16 cellular contexts compared by ENCODE assay signal in genomic region chr14:74912801-74913200, GRCh38. TPM values are rescaled to one million over a fixed set of nuclear protein-coding genes. Genes with fewer than 3 reads are reported as not detected.
A peak's percentile ranks its signal among the peaks of the same experiment; 100 is the strongest.
DNase-seq lines count a peak whose midpoint lies in the region; ATAC-seq and TF ChIP-seq lines count a peak whose summit lies in the region.
"Had no signal": no experiment of that assay in that cellular context is flagged by ENCODE, and none has a peak within 500 bp of the region (broad histone marks: within the 10 kb centered on the region; RNA-seq: fewer than 3 reads in every experiment).

No MANE protein-coding gene starts in this region.

- peak overlapping the region; percentile 66 for H3K18ac ChIP-seq in neuronal stem cell (ENCODE audit: low read length)

- H3K27me3 ChIP-seq in neuronal stem cell (ENCODE audit: control insufficient read depth in 3 of 3, insufficient read depth in 3 of 3, low read depth in 1 of 3, low read length in 3 of 3) (no peaks in the 10 kb centered on the region), thymus (ENCODE audit: control insufficient read depth, insufficient read depth) (no peaks in the 10 kb centered on the region), heart right ventricle (no peaks in the 10 kb centered on the region)

- H3K27ac ChIP-seq in neuronal stem cell (replicated peaks; ENCODE audit: low read length) (no peak overlapping the region), thymus (ENCODE audit: low read depth) (peak overlapping the region; percentile 38), heart right ventricle (no peak overlapping the region)
- H3K27ac ChIP-seq: 22Rv1, C4-2B had no signal

- H2AFZ ChIP-seq in neuronal stem cell (ENCODE audit: low read length), result no peak overlapping the region

- no peak overlapping the region for H2BK120ac ChIP-seq in neuronal stem cell (ENCODE audit: low read depth, low read length)

- no peaks in the 10 kb centered on the region for H3K36me3 Mint-ChIP-seq in activated CD4-positive, alpha-beta T cell treated with anti-CD3 and anti-CD28 coated beads, Interleukin-2, amount 10 ng/mL, durations not matched to agents 7 days and 5 days (ENCODE audit: low read depth)

- no peak overlapping the region for H2BK12ac ChIP-seq in neuronal stem cell (ENCODE audit: low read length)

- intact Hi-C loops in heart right ventricle (cut with DNase I), result loop anchor here in 5 of 10 donors (5.0 to 10.0 kb wide), 4 partner anchors 154 to 392 kb away; partner anchors contain the start of gene ZC2HC1C (in 1 of the 5)
- intact Hi-C loops in Right ventricle myocardium inferior (cut with DNase I), result no loop called here

- POLR2A ChIA-PET in activated CD4-positive, alpha-beta T cell treated with anti-CD3 and anti-CD28 coated beads, Interleukin-2, amount 10 ng/mL, durations not matched to agents 7 days and 5 days (lab: Charles Lee), result no interaction called here

- no peak overlapping the region for H3K9ac ChIP-seq in neuronal stem cell (ENCODE audit: low read depth, low read length, poor library complexity)

- no peak overlapping the region for H2BK5ac ChIP-seq in neuronal stem cell (ENCODE audit: low read length)

- no peak for DNase-seq in activated CD4-positive, alpha-beta T cell treated with anti-CD3 and anti-CD28 coated beads, Interleukin-2, amount 10 ng/mL, durations not matched to agents 7 days and 5 days
- DNase-seq in activated CD4-positive, alpha-beta T cell treated with anti-CD3 and anti-CD28 coated beads for 1 hour, result no peak
- DNase-seq in neuronal stem cell (ENCODE audit: low spot score), result no peak
- DNase-seq in heart right ventricle, result no peak
- DNase-seq in NCI-H446 treated with DMSO at 0.1 percent for 48 hours (lab: John Stamatoyannopoulos, UW), result no peak
- DNase-seq in Right ventricle myocardium inferior (ENCODE audit: missing footprints), result no peak
- DNase-seq: AML-193; Caco-2; CD4-positive, alpha-beta T cell; GOT3; H9 had no signal

- H3K79me1 ChIP-seq in neuronal stem cell (ENCODE audit: low read depth, low read length), result peaks cover 2% of the 10 kb centered on the region

- no peaks in the 10 kb centered on the region for H3K27me3 Mint-ChIP-seq in activated CD4-positive, alpha-beta T cell treated with anti-CD3 and anti-CD28 coated beads, Interleukin-2, amount 10 ng/mL, durations not matched to agents 7 days and 5 days
- H3K27me3 Mint-ChIP-seq: CD4-positive, alpha-beta T cell had no signal

- CTCF ChIA-PET in activated CD4-positive, alpha-beta T cell treated with anti-CD3 and anti-CD28 coated beads, Interleukin-2, amount 10 ng/mL, durations not matched to agents 7 days and 5 days (lab: Charles Lee), result interaction anchor here (0.9 to 1.5 kb wide), 3 partner anchors 8 to 175 kb away, joined by 3 to 4 read pairs (median 3); no protein-coding TSS in a partner anchor

- H3K36me3 ChIP-seq in neuronal stem cell (replicated peaks in 1 of 2; ENCODE audit: control insufficient read depth in 2 of 2, insufficient read depth in 2 of 2, low read length in 2 of 2), result no peaks in the 10 kb centered on the region
- H3K36me3 ChIP-seq in thymus (ENCODE audit: control insufficient read depth, insufficient read depth), result no peaks in the 10 kb centered on the region
- peaks cover 0 to 2% (median 0%) of the 10 kb centered on the region in 9 donors for H3K36me3 ChIP-seq in heart right ventricle

- no peak overlapping the region for H4K8ac ChIP-seq in neuronal stem cell (ENCODE audit: low read depth, low read length)

- no peak overlapping the region for H2BK15ac ChIP-seq in neuronal stem cell (ENCODE audit: low read length)

- no peaks in the 10 kb centered on the region for H3K4me1 ChIP-seq in neuronal stem cell (ENCODE audit: control insufficient read depth in 2 of 2, insufficient read depth in 1 of 2, low read depth in 1 of 2, low read length in 2 of 2)
- H3K4me1 ChIP-seq in thymus (ENCODE audit: control insufficient read depth, insufficient read depth, low read length), result peaks cover 9% of the 10 kb centered on the region
- peaks cover 22 to 70% (median 49%) of the 10 kb centered on the region in 9 donors for H3K4me1 ChIP-seq in heart right ventricle
- H3K4me1 ChIP-seq: Caco-2 had no signal

- H3K4me3 Mint-ChIP-seq in activated CD4-positive, alpha-beta T cell treated with anti-CD3 and anti-CD28 coated beads, Interleukin-2, amount 10 ng/mL, durations not matched to agents 7 days and 5 days, result no peak overlapping the region
- H3K4me3 Mint-ChIP-seq: CD4-positive, alpha-beta T cell; H9 had no signal

- no peaks in the 10 kb centered on the region for H3K9me3 Mint-ChIP-seq in activated CD4-positive, alpha-beta T cell treated with anti-CD3 and anti-CD28 coated beads, Interleukin-2, amount 10 ng/mL, durations not matched to agents 7 days and 5 days
- H3K9me3 Mint-ChIP-seq: CD4-positive, alpha-beta T cell; H9 had no signal

- peak overlapping the region in 1 of 2 donors; percentile 38 for H3K4me3 ChIP-seq in neuronal stem cell (ENCODE audit: low read length in 2 of 2)
- no peak overlapping the region for H3K4me3 ChIP-seq in thymus (ENCODE audit: low read length)
- H3K4me3 ChIP-seq in heart right ventricle, result no peak overlapping the region
- H3K4me3 ChIP-seq: A549 had no signal

- no peak overlapping the region for H3K4me2 ChIP-seq in neuronal stem cell (ENCODE audit: insufficient read depth, low read length, poor library complexity, severe bottlenecking)
- H3K4me2 ChIP-seq: A549 had no signal

- no CpG with 5 or more reads among the region's 10 CpGs for WGBS in neuronal stem cell (ENCODE audit: extremely low coverage in 2 of 2, insufficient read length in 2 of 2, insufficient replicate concordance in 1 of 2), 2 donors
- WGBS in thymus, result 98% methylated on average over 10 of the region's 10 CpGs
- 94% methylated on average over 10 of the region's 10 CpGs for WGBS in heart right ventricle, 2 donors

- no peak for TF ChIP-seq CTCF in heart right ventricle (IDR thresholded peaks at IDR 0.05)

- H3K9me3 ChIP-seq in neuronal stem cell (replicated peaks in 1 of 2; ENCODE audit: control insufficient read depth in 2 of 2, insufficient read depth in 1 of 2, low read depth in 1 of 2, low read length in 2 of 2) (no peaks in the 10 kb centered on the region), thymus (ENCODE audit: control insufficient read depth) (no peaks in the 10 kb centered on the region), heart right ventricle (no peaks in the 10 kb centered on the region)
- H3K9me3 ChIP-seq: A549, Caco-2 had no signal

- H3K23ac ChIP-seq in neuronal stem cell (ENCODE audit: low read depth, low read length, poor library complexity), result no peak overlapping the region

- no peak for ATAC-seq in heart right ventricle
- ATAC-seq in Right ventricle myocardium inferior, result no peak
- ATAC-seq: A549 had no signal

- H3K4me1 Mint-ChIP-seq in activated CD4-positive, alpha-beta T cell treated with anti-CD3 and anti-CD28 coated beads, Interleukin-2, amount 10 ng/mL, durations not matched to agents 7 days and 5 days, result no peaks in the 10 kb centered on the region

- H3K27ac Mint-ChIP-seq in activated CD4-positive, alpha-beta T cell treated with anti-CD3 and anti-CD28 coated beads, Interleukin-2, amount 10 ng/mL, durations not matched to agents 7 days and 5 days, result peak overlapping the region; percentile 25
- H3K27ac Mint-ChIP-seq: CD4-positive, alpha-beta T cell had no signal

- no peak overlapping the region for H3K4ac ChIP-seq in neuronal stem cell (ENCODE audit: low read length)

- H4K91ac ChIP-seq in neuronal stem cell (ENCODE audit: low read depth, low read length, poor library complexity), result peak overlapping the region; percentile 65

- no peak overlapping the region for H2AK5ac ChIP-seq in neuronal stem cell (ENCODE audit: low read depth, low read length)

- H3K14ac ChIP-seq in neuronal stem cell (ENCODE audit: low read length), result no peak overlapping the region

RNA-seq across cellular contexts. Expression of gene RPS6KL1, which starts 10.3 kb away (rescaled TPM):
- 1 to 10 TPM; 4.5 to 4.6 TPM for total RNA-seq in activated CD4-positive, alpha-beta T cell treated with anti-CD3 and anti-CD28 coated beads, Interleukin-2, amount 10 ng/mL, durations not matched to agents 7 days and 5 days
- polyA plus RNA-seq in neuronal stem cell (2013, experiment 1 of 2), result 4.4 TPM
- polyA plus RNA-seq in neuronal stem cell (2013, experiment 2 of 2), result 4.9 TPM
- 0.91 TPM for polyA plus RNA-seq in thymus
- total RNA-seq in heart right ventricle, result 10 to 100 TPM; 14.5 to 27.0 (median 21.9) TPM
- 10 to 100 TPM; 10.3 to 27.1 TPM for polyA plus RNA-seq in heart right ventricle
- 19.1 TPM for total RNA-seq in Right ventricle myocardium inferior

RNA-seq across cellular contexts. Expression of gene DLST, which starts 31.1 kb away (rescaled TPM):
- total RNA-seq in activated CD4-positive, alpha-beta T cell treated with anti-CD3 and anti-CD28 coated beads, Interleukin-2, amount 10 ng/mL, durations not matched to agents 7 days and 5 days, result 100 to 1,000 TPM in 1 of 2 experiments, 10 to 100 TPM in 1; 92.6 to 106 TPM
- polyA plus RNA-seq in neuronal stem cell (2013, experiment 1 of 2), result 48.6 TPM
- 47.6 TPM for polyA plus RNA-seq in neuronal stem cell (2013, experiment 2 of 2)
- polyA plus RNA-seq in thymus (49.4 TPM), heart right ventricle (10 to 100 TPM; 52.5 to 96.0 TPM)
- total RNA-seq in heart right ventricle (100 to 1,000 TPM; 179 to 273 (median 227) TPM), Right ventricle myocardium inferior (213 TPM)

RNA-seq across cellular contexts. Expression of gene PROX2, which starts 36.9 kb away (rescaled TPM):
- total RNA-seq in activated CD4-positive, alpha-beta T cell treated with anti-CD3 and anti-CD28 coated beads, Interleukin-2, amount 10 ng/mL, durations not matched to agents 7 days and 5 days, result not detected
- polyA plus RNA-seq in neuronal stem cell (2013, experiment 1 of 2), result not detected
- not detected for polyA plus RNA-seq in neuronal stem cell (2013, experiment 2 of 2)
- polyA plus RNA-seq in thymus, result 0.09 TPM
- not detected for total RNA-seq in heart right ventricle
- polyA plus RNA-seq in heart right ventricle, result not detected
- not detected for total RNA-seq in Right ventricle myocardium inferior
- total RNA-seq: Caco-2, H9 had no signal
- polyA plus RNA-seq: A549, BJ had no signal

RNA-seq across cellular contexts. Expression of gene PGF, which starts 42.6 kb away (rescaled TPM):
- total RNA-seq in activated CD4-positive, alpha-beta T cell treated with anti-CD3 and anti-CD28 coated beads, Interleukin-2, amount 10 ng/mL, durations not matched to agents 7 days and 5 days, result under 1 TPM; 0.12 to 0.15 TPM
- 0.53 TPM for polyA plus RNA-seq in neuronal stem cell (2013, experiment 1 of 2)
- polyA plus RNA-seq in neuronal stem cell (2013, experiment 2 of 2), result 0.69 TPM
- polyA plus RNA-seq in thymus (7.5 TPM), heart right ventricle (10 to 100 TPM in 1 of 2 donors, 1 to 10 TPM in 1; 6.8 to 12.2 TPM)
- total RNA-seq in heart right ventricle (10 to 100 TPM in 1 of 10 donors, 1 to 10 TPM in 9; 2.1 to 22.5 (median 6.1) TPM), Right ventricle myocardium inferior (6.5 TPM)
